Comparison of ENCODE assay signal across 36 cellular contexts in genomic region chr12:107443320-107444090, GRCh38.
"Had no signal": no experiment of that assay in that cellular context is flagged by ENCODE, and none has a peak within 500 bp of the region (broad histone marks: within the 10 kb centered on the region; RNA-seq: fewer than 3 reads in every experiment).

No MANE protein-coding gene starts in this region.

- H3K27me3 ChIP-seq: brain microvascular endothelial cell, cardiac muscle cell, MG63 had no signal

- ATAC-seq: activated CD8-positive, alpha-beta T cell treated with anti-CD3 and anti-CD28 coated beads for 36 hours; activated T-cell treated with anti-CD3 and anti-CD28 coated beads, Interleukin-2, amount 50 U/mL, for 72 hours; activated T-helper 17 cell treated with anti-CD3 and anti-CD28 coated beads, Interleukin-2, amount 50 U/mL, for 72 hours; Panc1; SK-N-SH treated with all-trans-retinoic acid at 6 μM for 48 hours; T-cell had no signal

- H3K27me3 Mint-ChIP-seq: activated CD8-positive, alpha-beta T cell treated with anti-CD3 and anti-CD28 coated beads for 36 hours; activated naive CD8-positive, alpha-beta T cell treated with anti-CD3 and anti-CD28 coated beads for 36 hours; activated T-helper 17 cell treated with anti-CD3 and anti-CD28 coated beads, Interleukin-2, amount 50 U/mL, for 72 hours; central memory CD8-positive, alpha-beta T cell; T-cell had no signal

- H3K36me3 ChIP-seq: brain microvascular endothelial cell, cardiac muscle cell, MG63 had no signal

- H3K4me3 Mint-ChIP-seq: activated B cell treated with CpG ODN at 0.5 μM for 24 hours; activated CD8-positive, alpha-beta T cell treated with anti-CD3 and anti-CD28 coated beads for 36 hours; activated naive CD8-positive, alpha-beta T cell treated with anti-CD3 and anti-CD28 coated beads for 36 hours; activated T-cell treated with anti-CD3 and anti-CD28 coated beads, Interleukin-2, amount 50 U/mL, for 72 hours had no signal

- DNase-seq: activated B cell treated with CpG ODN at 0.5 μM for 24 hours; activated CD4-positive, alpha-beta T cell treated with anti-CD3 and anti-CD28 coated beads for 4 hours; activated CD4-positive, CD25-positive, alpha-beta regulatory T cell treated with anti-CD3 and anti-CD28 coated beads, Interleukin-2, amount 50 U/mL, for 72 hours; activated CD8-positive, alpha-beta T cell treated with anti-CD3 and anti-CD28 coated beads for 36 hours; activated effector memory CD4-positive, alpha-beta T cell treated with anti-CD3 and anti-CD28 coated beads, Interleukin-2, amount 50 U/mL, for 16 hours; activated naive CD4-positive, alpha-beta T cell; activated naive CD4-positive, alpha-beta T cell treated with anti-CD3 and anti-CD28 coated beads, Interleukin-2, amount 50 U/mL, for 16 hours; activated naive CD8-positive, alpha-beta T cell treated with anti-CD3 and anti-CD28 coated beads for 36 hours; activated T-cell treated with anti-CD3 and anti-CD28 coated beads, Interleukin-2, amount 50 U/mL, for 1 hour; activated T-cell treated with anti-CD3 and anti-CD28 coated beads, Interleukin-2, amount 50 U/mL, for 72 hours; amniotic stem cell; aorta; brain microvascular endothelial cell; Kasumi-1; KG1; MG63; NCI-H1048; NCI-H1436 treated with DMSO at 0.1 percent for 48 hours; NCI-H1694 treated with DMSO at 0.1 percent for 48 hours; NCI-H2029; NCI-H2107; NCI-H2171; NCI-H446; NCI-H510A treated with DMSO at 0.1 percent for 48 hours; NCI-H526 treated with DMSO at 0.1 percent for 48 hours; NCI-H774; SHP77; T-cell; T-helper 2 cell; T-helper 9 cell had no signal

- H3K27ac Mint-ChIP-seq: activated B cell treated with CpG ODN at 0.5 μM for 24 hours; activated CD8-positive, alpha-beta T cell treated with anti-CD3 and anti-CD28 coated beads for 36 hours; activated naive CD8-positive, alpha-beta T cell treated with anti-CD3 and anti-CD28 coated beads for 36 hours; activated T-cell treated with anti-CD3 and anti-CD28 coated beads, Interleukin-2, amount 50 U/mL, for 72 hours; T-cell had no signal

- H3K9me3 Mint-ChIP-seq: activated B cell treated with CpG ODN at 0.5 μM for 24 hours; activated T-cell treated with anti-CD3 and anti-CD28 coated beads, Interleukin-2, amount 50 U/mL, for 72 hours; activated T-helper 17 cell treated with anti-CD3 and anti-CD28 coated beads, Interleukin-2, amount 50 U/mL, for 72 hours; central memory CD8-positive, alpha-beta T cell; T-cell had no signal

- H3K9me3 ChIP-seq: MG63 had no signal

- H3K27ac ChIP-seq: brain microvascular endothelial cell, cardiac muscle cell, VCaP had no signal

- H3K4me3 ChIP-seq: cardiac muscle cell, MG63 had no signal

- H3K4me1 Mint-ChIP-seq: activated B cell treated with CpG ODN at 0.5 μM for 24 hours had no signal
